ENCODE assay signal across 8 cellular contexts in the genomic region with DNA sequence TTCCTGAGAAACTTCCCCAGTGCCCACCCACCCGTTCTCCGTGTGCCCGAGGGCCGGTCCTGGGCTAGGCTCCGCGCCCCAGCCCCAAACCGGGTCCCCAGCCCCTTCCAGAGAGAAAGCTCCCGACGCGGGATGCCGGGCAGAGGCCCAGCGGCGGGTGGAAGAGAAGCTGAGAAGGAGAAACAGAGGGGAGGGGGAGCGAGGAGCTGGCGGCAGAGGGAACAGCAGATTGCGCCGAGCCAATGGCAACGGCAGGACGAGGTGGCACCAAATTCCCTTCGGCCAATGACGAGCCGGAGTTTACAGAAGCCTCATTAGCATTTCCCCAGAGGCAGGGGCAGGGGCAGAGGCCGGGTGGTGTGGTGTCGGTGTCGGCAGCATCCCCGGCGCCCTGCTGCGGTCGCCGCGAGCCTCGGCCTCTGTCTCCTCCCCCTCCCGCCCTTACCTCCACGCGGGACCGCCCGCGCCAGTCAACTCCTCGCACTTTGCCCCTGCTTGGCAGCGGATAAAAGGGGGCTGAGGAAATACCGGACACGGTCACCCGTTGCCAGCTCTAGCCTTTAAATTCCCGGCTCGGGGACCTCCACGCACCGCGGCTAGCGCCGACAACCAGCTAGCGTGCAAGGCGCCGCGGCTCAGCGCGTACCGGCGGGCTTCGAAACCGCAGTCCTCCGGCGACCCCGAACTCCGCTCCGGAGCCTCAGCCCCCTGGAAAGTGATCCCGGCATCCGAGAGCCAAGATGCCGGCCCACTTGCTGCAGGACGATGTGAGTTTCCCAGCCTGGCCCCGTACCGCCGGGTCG. TPM values are rescaled to one million over a fixed set of nuclear protein-coding genes. Genes with fewer than 3 reads are reported as not detected.
DNase-seq lines count a peak whose midpoint lies in the region; ATAC-seq and TF ChIP-seq lines count a peak whose summit lies in the region.

A gene (plus strand): TSS at position 469 of the 803 bp plus-strand sequence. CDS start 272 bp downstream, at position 741.

- no peak for TF ChIP-seq CTCF in PC-9 (conservative IDR thresholded peaks at IDR 0.05)

- WGBS in esophagus, 2 donors = 0 to 1% methylated on average over 58 to 73 of the region's 73 CpGs

- peak within 1 kb of the TSS; percentile 51 for H3K9ac ChIP-seq in mucosa of stomach (ENCODE audit: low read length)

- peak within 1 kb of the TSS; percentile 73 for H3K27ac ChIP-seq in PC-9
- H3K27ac ChIP-seq in esophagus (ENCODE audit: low read depth in 2 of 2, low read length in 1 of 2) = peak within 1 kb of the TSS; percentile 31 to 33

- peak within 1 kb of the TSS; percentile 87 for H3K4me2 ChIP-seq in PC-9

- peak within 1 kb of the TSS; percentile 62 for H2AFZ ChIP-seq in PC-9

- POLR2A ChIA-PET in PC-9 (lab: Charles Lee; ENCODE audit: unreplicated experiment) = interaction anchor here (0.6 to 2.3 kb wide), 5 partner anchors 24 to 295 kb away, joined by 4 to 132 read pairs (median 5); no protein-coding TSS in a partner anchor

- in situ Hi-C loops in KBM-7 (cut with MboI; ENCODE audit: low pct_unique_long_range_greater_than_20kb, low sequenced_read_pairs) = loop anchor here (10.0 to 25.0 kb wide), 2 partner anchors 78 to 165 kb away; a partner anchor contains a TSS

- H3F3A ChIP-seq in PC-9 (ENCODE audit: insufficient read depth, low read depth) = peaks cover 9% of the 10 kb centered on the region; the same call in 1 of the 2 replicates

- H3K36me3 ChIP-seq in PC-9 (ENCODE audit: low read depth) = peaks cover 32% of the 10 kb centered on the region
- peaks cover 0 to 9% of the 10 kb centered on the region in 2 donors for H3K36me3 ChIP-seq in esophagus (ENCODE audit: control insufficient read depth in 2 of 2, insufficient read depth in 2 of 2, low read length in 1 of 2)
- no peaks in the 10 kb centered on the region for H3K36me3 ChIP-seq in mucosa of stomach (ENCODE audit: control insufficient read depth, insufficient read depth, low read length)

- intact Hi-C loops in PC-9 (cut with micrococcal nuclease; ENCODE audit: unreplicated experiment) = loop anchor here (1.0 kb wide), 1 partner anchor 26 kb away; no protein-coding TSS in a partner anchor

- peak; percentile 85 for ATAC-seq in GM21723 (IDR thresholded peaks at IDR 0.05; ENCODE audit: unreplicated experiment)

- CTCF ChIA-PET in PC-9 (lab: Charles Lee) = interaction anchor here (0.7 kb wide), 1 partner anchor 172 kb away, joined by 3 read pairs; no protein-coding TSS in a partner anchor

- no peaks in the 10 kb centered on the region for H3K27me3 ChIP-seq in PC-9 (ENCODE audit: insufficient read depth, low read depth)
- H3K27me3 ChIP-seq in esophagus (ENCODE audit: control insufficient read depth in 1 of 2, insufficient read depth in 2 of 2, low read length in 2 of 2) = no peaks in the 10 kb centered on the region
- no peaks in the 10 kb centered on the region for H3K27me3 ChIP-seq in mucosa of stomach (ENCODE audit: control insufficient read depth, insufficient read depth, low read length)

- H3K9me2 ChIP-seq in PC-9 (ENCODE audit: insufficient read depth) = no peaks in the 10 kb centered on the region

- peak within 1 kb of the TSS; percentile 84 for H3K4me3 ChIP-seq in PC-9
- H3K4me3 ChIP-seq in esophagus (ENCODE audit: low read depth in 1 of 2, low read length in 2 of 2) = peak within 1 kb of the TSS; percentile 64 to 83
- H3K4me3 ChIP-seq in mucosa of stomach (ENCODE audit: low read length) = peak within 1 kb of the TSS; percentile 44

- no peaks in the 10 kb centered on the region for H3K9me3 ChIP-seq in PC-9 (ENCODE audit: insufficient read depth, low read depth)
- H3K9me3 ChIP-seq in esophagus (ENCODE audit: control insufficient read depth in 2 of 2, insufficient read depth in 1 of 2, low read depth in 1 of 2, low read length in 1 of 2) = no peaks in the 10 kb centered on the region
- no peaks in the 10 kb centered on the region for H3K9me3 ChIP-seq in mucosa of stomach (ENCODE audit: control insufficient read depth, low read length)

- peaks cover 22% of the 10 kb centered on the region for H4K20me1 ChIP-seq in PC-9 (ENCODE audit: insufficient read depth)

- peaks cover 49% of the 10 kb centered on the region for H3K4me1 ChIP-seq in PC-9 (replicated peaks; ENCODE audit: insufficient read depth)
- peaks cover 2 to 13% of the 10 kb centered on the region in 2 donors for H3K4me1 ChIP-seq in esophagus (ENCODE audit: control insufficient read depth in 2 of 2, insufficient read depth in 2 of 2, low read length in 1 of 2)
- peaks cover 33% of the 10 kb centered on the region for H3K4me1 ChIP-seq in mucosa of stomach (ENCODE audit: control insufficient read depth, insufficient read depth, low read length)

- peaks cover 52% of the 10 kb centered on the region for H3K79me2 ChIP-seq in PC-9 (ENCODE audit: low read depth)

- no TSS peak for BruUV-seq in PC-9 (replicated peaks; lab: Mats Ljungman, UMichigan)

- DNase-seq in DMS153 treated with DMSO at 0.1 percent for 48 hours (lab: John Stamatoyannopoulos, UW; ENCODE audit: unreplicated experiment) (peak; percentile 93), KBM-7 (peak; percentile 96), PC-9 (peak; percentile 84 to 86)
- peak; percentile 74 for DNase-seq in activated T-cell treated with anti-CD3 and anti-CD28 coated beads, Interleukin-2, amount 50 U/mL, for 1 hour
- peak; percentile 87 for DNase-seq in stimulated activated CD8-positive, alpha-beta memory T cell treated with anti-CD3 and anti-CD28 coated beads, Interleukin-4, amount 100 ng/mL, for 48 hours

RNA-seq across cellular contexts. Expression of the gene that starts here (rescaled TPM):
- 220 and 518 TPM in 2 replicates for total RNA-seq in PC-9 (2021)
- polyA plus RNA-seq in esophagus = 10 to 100 TPM; 57.6 to 73.1 TPM

Comparison
In these comparisons a context has a peak if more than half of its experiments do, and no peak if none do; other contexts are left out.
1. Peak in every context shown above with its lines: DNase-seq, ATAC-seq, H3K4me3 ChIP-seq and H3K27ac ChIP-seq.